1 cellular context compared by ENCODE assay signal in the genomic region with DNA sequence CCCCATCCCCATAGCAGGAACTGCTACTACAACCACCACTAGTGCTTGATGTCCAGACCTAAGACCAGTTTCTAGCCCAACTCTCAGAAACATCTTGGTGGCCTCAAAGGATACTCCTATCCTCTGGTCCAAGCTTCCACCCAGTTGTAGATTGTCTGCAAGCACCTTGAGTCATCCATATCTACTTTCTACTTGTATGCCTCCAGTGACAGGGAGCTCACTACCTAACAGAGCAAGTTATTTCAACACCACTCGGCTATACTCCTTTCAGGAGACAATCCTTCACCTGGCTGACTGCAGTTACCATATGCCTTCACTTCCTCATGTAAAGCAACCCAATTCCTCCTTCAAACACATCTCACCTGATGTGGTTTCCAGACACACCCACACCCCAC.
TF ChIP-seq lines count a peak whose summit lies in the region.

No MANE protein-coding gene starts in this region.

TF ChIP-seq in HepG2, 621 proteins besides CTCF, POLR2A, EP300 and RAD21 (continued from another document):
- TF ChIP-seq ZNF496 (CRISPR knock-in tag; IDR thresholded peaks at IDR 0.05; ENCODE audit: insufficient replicate concordance), result no peak
